15 cellular contexts compared by ENCODE assay signal in genomic region chr2:187264612-187265011, GRCh38.
"Had no signal": no experiment of that assay in that cellular context is flagged by ENCODE, and none has a peak within 500 bp of the region (broad histone marks: within the 10 kb centered on the region; RNA-seq: fewer than 3 reads in every experiment).

No MANE protein-coding gene starts in this region.

- H3K4me1 Mint-ChIP-seq: activated CD4-positive, alpha-beta T cell treated with anti-CD3 and anti-CD28 coated beads for 36 hours; naive thymus-derived CD8-positive, alpha-beta T cell had no signal

- H3K9me3 ChIP-seq: lower lobe of right lung, mucosa of descending colon, prostate gland, sigmoid colon, suprapubic skin had no signal

- H3K27ac Mint-ChIP-seq: activated CD4-positive, alpha-beta T cell treated with anti-CD3 and anti-CD28 coated beads for 36 hours; activated T-helper 1 cell treated with anti-CD3 and anti-CD28 coated beads, Interleukin-12 subunit alpha, Interleukin-12 subunit beta, Interleukin-2, Interleukin-4 antibody, amounts not matched to agents 30 ng/mL and 10 ng/mL and 1 ng/mL, durations not matched to agents 14 hours and 24 hours and 36 hours; naive thymus-derived CD8-positive, alpha-beta T cell; type B pancreatic cell had no signal

- H3K4me1 ChIP-seq: lower lobe of right lung, prostate gland, sigmoid colon, suprapubic skin had no signal

- H3K36me3 ChIP-seq: lower lobe of right lung, prostate gland, sigmoid colon, suprapubic skin had no signal

- H3K4me3 ChIP-seq: lower lobe of right lung, mucosa of descending colon, prostate gland, sigmoid colon, suprapubic skin had no signal

- DNase-seq: activated CD4-positive, alpha-beta T cell treated with anti-CD3 and anti-CD28 coated beads for 36 hours; activated naive CD4-positive, alpha-beta T cell; effector CD4-positive, alpha-beta T cell; lower lobe of right lung; mucosa of descending colon; naive thymus-derived CD8-positive, alpha-beta T cell; occipital lobe; sigmoid colon; stimulated activated CD4-positive, alpha-beta T cell treated with anti-CD3 and anti-CD28 coated beads, Interleukin-12 subunit alpha, Interleukin-12 subunit beta, amount 100 ng/mL, for 4 hours; stimulated activated naive CD4-positive, alpha-beta T cell treated with Interleukin-2 at 50 U/mL for 16 hours had no signal

- H3K4me3 Mint-ChIP-seq: activated CD4-positive, alpha-beta T cell treated with anti-CD3 and anti-CD28 coated beads for 36 hours; activated T-helper 1 cell treated with anti-CD3 and anti-CD28 coated beads, Interleukin-12 subunit alpha, Interleukin-12 subunit beta, Interleukin-2, Interleukin-4 antibody, amounts not matched to agents 30 ng/mL and 10 ng/mL and 1 ng/mL, durations not matched to agents 14 hours and 24 hours and 36 hours; naive thymus-derived CD8-positive, alpha-beta T cell; type B pancreatic cell had no signal

- H3K27me3 ChIP-seq: sigmoid colon, suprapubic skin had no signal

- H3K36me3 Mint-ChIP-seq: naive thymus-derived CD8-positive, alpha-beta T cell; type B pancreatic cell had no signal

- H3K27ac ChIP-seq: lower lobe of right lung, prostate gland, sigmoid colon, suprapubic skin, VCaP had no signal

- H3K9me3 Mint-ChIP-seq: activated T-helper 1 cell treated with anti-CD3 and anti-CD28 coated beads, Interleukin-12 subunit alpha, Interleukin-12 subunit beta, Interleukin-2, Interleukin-4 antibody, amounts not matched to agents 30 ng/mL and 10 ng/mL and 1 ng/mL, durations not matched to agents 14 hours and 24 hours and 36 hours; type B pancreatic cell had no signal

- H3K27me3 Mint-ChIP-seq: activated CD4-positive, alpha-beta T cell treated with anti-CD3 and anti-CD28 coated beads for 36 hours; type B pancreatic cell had no signal

- ATAC-seq: activated CD4-positive, alpha-beta T cell treated with anti-CD3 and anti-CD28 coated beads for 36 hours; lower lobe of right lung; mucosa of descending colon; naive thymus-derived CD8-positive, alpha-beta T cell had no signal
